ENCODE assay signal across 8 cellular contexts in the genomic region with DNA sequence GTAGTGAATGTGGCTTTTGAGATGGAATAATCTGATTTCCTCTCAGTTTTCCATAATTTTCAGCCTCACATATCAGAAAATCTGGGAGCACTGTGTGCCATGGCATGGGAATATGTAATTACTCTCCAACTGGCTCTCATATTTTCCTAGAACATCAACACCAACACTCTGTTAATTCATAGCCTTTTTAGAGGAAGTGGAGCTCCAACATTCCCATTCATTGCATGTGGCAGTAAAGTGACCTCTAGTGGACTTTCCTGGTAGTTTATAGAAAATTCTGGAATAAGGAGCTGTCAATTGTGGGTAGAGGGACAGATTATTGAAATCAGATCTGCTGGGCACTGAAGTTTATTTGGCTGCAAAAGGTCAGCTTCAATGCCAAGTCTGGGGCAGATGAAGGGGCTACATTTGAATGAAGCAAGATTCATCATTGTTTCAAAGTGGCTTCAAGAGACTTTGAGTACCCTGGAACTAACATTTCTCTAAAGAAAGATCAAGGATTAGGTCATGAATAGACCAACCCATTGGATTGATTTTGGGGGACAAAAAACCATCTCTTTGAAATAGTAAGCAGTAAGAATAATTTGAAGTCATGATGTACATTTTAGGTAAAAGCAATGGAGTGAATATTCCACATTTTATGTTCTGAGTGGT. TPM values are rescaled to one million over a fixed set of nuclear protein-coding genes. Genes with fewer than 3 reads are reported as not detected.
DNase-seq lines count a peak whose midpoint lies in the region; ATAC-seq and TF ChIP-seq lines count a peak whose summit lies in the region.

No MANE protein-coding gene starts in this region.

- H3K36me3 Mint-ChIP-seq in glutamatergic neuron (ENCODE audit: unreplicated experiment) = no peaks in the 10 kb centered on the region
- peaks cover 0 to 2% of the 10 kb centered on the region in 2 donors for H3K36me3 Mint-ChIP-seq in stimulated activated naive B cell treated with anti-CD40 and anti-IgM and Interleukin-4, amounts not matched to agents 10 μg/mL and 1 μg/mL and 100 μg/mL, for 72 hours

- DNase-seq in Caki2 (ENCODE audit: low read depth) (peak; percentile 26), HS-5 (ENCODE audit: low read depth) (peak; percentile 23), SK-N-DZ (ENCODE audit: low spot score) (peak; percentile 31), glutamatergic neuron (no peak), Kasumi-1 (lab: John Stamatoyannopoulos, UW) (no peak), T-helper 2 cell (no peak)
- no peak for DNase-seq in stimulated activated naive B cell treated with anti-CD40 and anti-IgM and Interleukin-4, amounts not matched to agents 10 μg/mL and 1 μg/mL and 100 μg/mL, for 72 hours

- H3K9me3 Mint-ChIP-seq in glutamatergic neuron (ENCODE audit: unreplicated experiment) = peaks cover 2% of the 10 kb centered on the region
- no peaks in the 10 kb centered on the region for H3K9me3 Mint-ChIP-seq in stimulated activated naive B cell treated with anti-CD40 and anti-IgM and Interleukin-4, amounts not matched to agents 10 μg/mL and 1 μg/mL and 100 μg/mL, for 72 hours

- H3K27me3 Mint-ChIP-seq in glutamatergic neuron (ENCODE audit: unreplicated experiment) = no peaks in the 10 kb centered on the region
- H3K27me3 Mint-ChIP-seq in stimulated activated naive B cell treated with anti-CD40 and anti-IgM and Interleukin-4, amounts not matched to agents 10 μg/mL and 1 μg/mL and 100 μg/mL, for 72 hours = no peaks in the 10 kb centered on the region

- no peak for ATAC-seq in stimulated activated naive B cell treated with anti-CD40 and anti-IgM and Interleukin-4, amounts not matched to agents 10 μg/mL and 1 μg/mL and 100 μg/mL, for 72 hours (replicated peaks)
- no peak for ATAC-seq in GM21619 (IDR thresholded peaks at IDR 0.05; ENCODE audit: unreplicated experiment)

- no peaks in the 10 kb centered on the region for H3K4me1 Mint-ChIP-seq in glutamatergic neuron (ENCODE audit: low read depth, unreplicated experiment)
- peaks cover 18 to 41% of the 10 kb centered on the region in 2 donors for H3K4me1 Mint-ChIP-seq in stimulated activated naive B cell treated with anti-CD40 and anti-IgM and Interleukin-4, amounts not matched to agents 10 μg/mL and 1 μg/mL and 100 μg/mL, for 72 hours

- H3K4me3 Mint-ChIP-seq in glutamatergic neuron (ENCODE audit: unreplicated experiment) = no peak overlapping the region
- peak overlapping the region; percentile 83 to 86 for H3K4me3 Mint-ChIP-seq in stimulated activated naive B cell treated with anti-CD40 and anti-IgM and Interleukin-4, amounts not matched to agents 10 μg/mL and 1 μg/mL and 100 μg/mL, for 72 hours

- no peak overlapping the region for H3K27ac Mint-ChIP-seq in glutamatergic neuron (ENCODE audit: unreplicated experiment)
- H3K27ac Mint-ChIP-seq in stimulated activated naive B cell treated with anti-CD40 and anti-IgM and Interleukin-4, amounts not matched to agents 10 μg/mL and 1 μg/mL and 100 μg/mL, for 72 hours = no peak overlapping the region

- in situ Hi-C loops in Caki2 (cut with HindIII; ENCODE audit: low pct_unique_long_range_greater_than_20kb, low sequenced_read_pairs) = no loop called here

- TF ChIP-seq CTCF in glutamatergic neuron (IDR thresholded peaks at IDR 0.05; ENCODE audit: partially characterized antibody, unreplicated experiment) = peak; percentile 80

RNA-seq across cellular contexts. Expression of gene USP44, which starts 23.6 kb away (rescaled TPM):
- total RNA-seq in Caki2 (2014; rRNA removed; shearing (Covaris generic); ENCODE audit: low replicate concordance) = not detected in 2 replicates
- polyA plus RNA-seq in SK-N-DZ (2014; cell fraction: cytosol; rRNA removed) = not detected in 2 replicates
- not detected in 2 replicates for polyA plus RNA-seq in SK-N-DZ (2014; cell fraction: nucleus; rRNA removed)
- total RNA-seq in glutamatergic neuron (ENCODE audit: unreplicated experiment) = 2.7 TPM

Comparison
In these comparisons a context has a peak if more than half of its experiments do, and no peak if none do; other contexts are left out.
1. DNase-seq: peak in Caki2 (single experiment), HS-5 (single experiment) and SK-N-DZ (single experiment); none in glutamatergic neuron (single experiment), stimulated activated naive B cell treated with anti-CD40 and anti-IgM and Interleukin-4, amounts not matched to agents 10 μg/mL and 1 μg/mL and 100 μg/mL, for 72 hours (single experiment), Kasumi-1 (0 of 2) and T-helper 2 cell (0 of 5).